In the genomic region with DNA sequence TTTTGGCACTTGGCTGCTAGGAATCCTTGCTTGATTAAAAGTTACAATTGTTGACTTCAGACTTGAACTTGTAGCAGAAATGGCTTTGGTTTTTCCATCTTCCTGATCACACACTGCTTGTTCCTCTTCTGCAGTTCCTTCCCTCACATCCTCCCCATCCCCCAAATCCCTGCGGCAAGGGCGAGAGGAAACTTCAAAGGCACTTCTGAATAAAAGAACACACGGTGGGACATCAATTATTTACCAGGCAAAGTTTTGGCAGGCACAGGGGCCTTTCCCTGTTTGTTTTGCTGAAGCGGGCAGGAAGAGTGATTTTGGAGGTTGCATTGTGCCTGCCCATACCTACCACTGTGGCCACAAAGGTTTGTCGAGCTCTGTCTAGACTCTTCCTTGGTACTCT, we compare ENCODE assay signal across 14 cellular contexts.
A peak's percentile ranks its signal among the peaks of the same experiment; 100 is the strongest.
DNase-seq lines count a peak whose midpoint lies in the region; TF ChIP-seq lines count a peak whose summit lies in the region.
"Had no signal": no experiment of that assay in that cellular context is flagged by ENCODE, and none has a peak within 500 bp of the region (broad histone marks: within the 10 kb centered on the region; RNA-seq: fewer than 3 reads in every experiment).

No MANE protein-coding gene starts in this region.

- peak overlapping the region; percentile 52 for H3K4me2 ChIP-seq in BLaER1
- H3K4me2 ChIP-seq: A549 had no signal

- no peak overlapping the region for H3K9ac ChIP-seq in BLaER1

- no peaks in the 10 kb centered on the region for H3K27me3 ChIP-seq in BLaER1

- H3K4me3 ChIP-seq in BLaER1 = no peak overlapping the region
- H3K4me3 ChIP-seq: A549 had no signal

- no peaks in the 10 kb centered on the region for H3K9me3 ChIP-seq in BLaER1
- H3K9me3 ChIP-seq: A549 had no signal

- no peaks in the 10 kb centered on the region for H3K36me3 ChIP-seq in BLaER1

- H3K4me1 ChIP-seq in BLaER1 = peaks cover 14% of the 10 kb centered on the region
- H3K4me1 ChIP-seq: A549 had no signal

- H3K27ac ChIP-seq in BLaER1 (no peak overlapping the region), VCaP (peak overlapping the region; percentile 61)
- H3K27ac ChIP-seq: A549 had no signal

- TF ChIP-seq CTCF in VCaP (conservative IDR thresholded peaks at IDR 0.05) = no peak

- DNase-seq in ELF-1 (ENCODE audit: low read depth, low spot score) = peak; percentile 74
- peak; percentile 52 for DNase-seq in left kidney (ENCODE audit: low read depth, low spot score)
- no peak for DNase-seq in stimulated activated naive CD4-positive, alpha-beta T cell (lab: John Stamatoyannopoulos, UW)
- no peak for DNase-seq in NCI-H1694 treated with DMSO at 0.1 percent for 48 hours (lab: John Stamatoyannopoulos, UW)
- no peak for DNase-seq in NCI-H345 treated with DMSO at 0.1 percent for 48 hours (lab: John Stamatoyannopoulos, UW; ENCODE audit: unreplicated experiment)
- no peak for DNase-seq in NCI-H1436 treated with DMSO at 0.1 percent for 48 hours (lab: John Stamatoyannopoulos, UW)
- DNase-seq: H9; KBM-7; NCI-H1436; NCI-H2081; NK-92 treated with Interleukin-12 subunit alpha and Interleukin-12 subunit beta, amount 100 ng/mL, for 24 hours had no signal

- H4K20me1 ChIP-seq in BLaER1 = no peaks in the 10 kb centered on the region

Comparison
In these comparisons a context has a peak if more than half of its experiments do, and no peak if none do; other contexts are left out.
1. DNase-seq: peak in ELF-1 (single experiment) and left kidney (single experiment); none in stimulated activated naive CD4-positive, alpha-beta T cell (0 of 6), NCI-H1694 treated with DMSO at 0.1 percent for 48 hours (single experiment), NCI-H345 treated with DMSO at 0.1 percent for 48 hours (single experiment) and NCI-H1436 treated with DMSO at 0.1 percent for 48 hours (single experiment).